ENCODE assay signal across 8 cellular contexts in genomic region chrX:57595381-57595811, GRCh38. TPM values are rescaled to one million over a fixed set of nuclear protein-coding genes. Genes with fewer than 3 reads are reported as not detected.
DNase-seq lines count a peak whose midpoint lies in the region; ATAC-seq, FAIRE-seq and TF ChIP-seq lines count a peak whose summit lies in the region.

No MANE protein-coding gene starts in this region.

- no peaks in the 10 kb centered on the region for H3K36me3 Mint-ChIP-seq in astrocyte (ENCODE audit: low read depth, unreplicated experiment)

- H3K4me1 Mint-ChIP-seq in astrocyte (ENCODE audit: low read depth, unreplicated experiment): peaks cover 19% of the 10 kb centered on the region

- H3K4me1 ChIP-seq in HUES48 (ENCODE audit: control insufficient read depth, insufficient read depth, low read length): peaks cover 7% of the 10 kb centered on the region; the same call in 1 of the 2 replicates
- H3K4me1 ChIP-seq in astrocyte (ENCODE audit: insufficient read depth, low read length): peaks cover 20% of the 10 kb centered on the region
- H3K4me1 ChIP-seq in lower lobe of right lung: peaks cover 13% of the 10 kb centered on the region

- no peak overlapping the region for H3K9ac ChIP-seq in HUES48 (ENCODE audit: low read depth, low read length)
- peak overlapping the region; percentile 26 for H3K9ac ChIP-seq in astrocyte (ENCODE audit: low read length)

- H3K9me3 ChIP-seq in HUES48 (ENCODE audit: control insufficient read depth, insufficient read depth, low read length) (peaks cover 19% of the 10 kb centered on the region; the same call in 1 of the 2 replicates), astrocyte (ENCODE audit: insufficient read depth, low read depth, low read length) (no peaks in the 10 kb centered on the region), lower lobe of right lung (no peaks in the 10 kb centered on the region)

- FAIRE-seq in astrocyte (lab: Jason Lieb, UNC): peak; percentile 52

- peak overlapping the region; percentile 80 for H3K4me2 ChIP-seq in astrocyte (ENCODE audit: low read length)

- H3K27me3 Mint-ChIP-seq in astrocyte (ENCODE audit: low read depth, unreplicated experiment): no peaks in the 10 kb centered on the region

- no peak overlapping the region for H3K27ac Mint-ChIP-seq in astrocyte (ENCODE audit: unreplicated experiment)

- peaks cover 13% of the 10 kb centered on the region for H4K20me1 ChIP-seq in astrocyte (ENCODE audit: insufficient read depth, low read length)

- no peaks in the 10 kb centered on the region for H3K9me3 Mint-ChIP-seq in astrocyte (ENCODE audit: unreplicated experiment)

- H3K79me2 ChIP-seq in astrocyte (ENCODE audit: insufficient read depth, low read length): peaks cover 33% of the 10 kb centered on the region

- intact Hi-C loops in lower lobe of right lung (cut with DNase I): no loop called here

- peak overlapping the region; percentile 43 for H3K4me3 ChIP-seq in HUES48 (ENCODE audit: low read depth, low read length)
- peak overlapping the region; percentile 41 for H3K4me3 ChIP-seq in astrocyte (ENCODE audit: insufficient read depth, low read depth, low read length)
- peak overlapping the region; percentile 17 for H3K4me3 ChIP-seq in lower lobe of right lung

- no peaks in the 10 kb centered on the region for H3K36me3 ChIP-seq in HUES48 (ENCODE audit: control insufficient read depth, insufficient read depth, low read length)
- no peaks in the 10 kb centered on the region for H3K36me3 ChIP-seq in astrocyte (ENCODE audit: insufficient read depth, low read length)
- H3K36me3 ChIP-seq in lower lobe of right lung: no peaks in the 10 kb centered on the region

- peak; percentile 31 for DNase-seq in AG08395 (ENCODE audit: low spot score)
- peak; percentile 90 for DNase-seq in astrocyte (ENCODE audit: low read depth)
- no peak for DNase-seq in lower lobe of right lung
- no peak for DNase-seq in NCI-H524 (lab: John Stamatoyannopoulos, UW)
- no peak for DNase-seq in NCI-H1105 treated with DMSO at 0.1 percent for 48 hours (lab: John Stamatoyannopoulos, UW)
- DNase-seq in stimulated activated CD4-positive, alpha-beta T cell treated with anti-CD3 and anti-CD28 coated beads, Interleukin-2, amount 100 ng/mL, for 48 hours: no peak

- no peak overlapping the region for H3K27ac ChIP-seq in HUES48 (ENCODE audit: low read depth, low read length)
- peak overlapping the region; percentile 47 for H3K27ac ChIP-seq in astrocyte (ENCODE audit: low read depth, low read length)
- no peak overlapping the region for H3K27ac ChIP-seq in lower lobe of right lung

- ATAC-seq in lower lobe of right lung (no peak), HG03045 (IDR thresholded peaks at IDR 0.05; ENCODE audit: unreplicated experiment) (no peak)

- H2AFZ ChIP-seq in astrocyte (ENCODE audit: low read depth, low read length): no peak overlapping the region

- TF ChIP-seq CTCF in astrocyte (IDR thresholded peaks at IDR 0.05; ENCODE audit: insufficient read depth, low read depth, low read length) (no peak), lower lobe of right lung (IDR thresholded peaks at IDR 0.05) (no peak)

- H3K27me3 ChIP-seq in HUES48 (ENCODE audit: control insufficient read depth, insufficient read depth, low read length) (no peaks in the 10 kb centered on the region), astrocyte (ENCODE audit: insufficient read depth, low read length) (no peaks in the 10 kb centered on the region), lower lobe of right lung (ENCODE audit: low read depth) (no peaks in the 10 kb centered on the region)

- H3K4me3 Mint-ChIP-seq in astrocyte (ENCODE audit: unreplicated experiment): peak overlapping the region; percentile 74

RNA-seq across cellular contexts. Expression of gene ZXDB, which starts 3.6 kb away (rescaled TPM):
- total RNA-seq in astrocyte: 4.8 and 5.1 TPM in 2 replicates
- 7.0 TPM for total RNA-seq in lower lobe of right lung

Comparison
In these comparisons a context has a peak if more than half of its experiments do, and no peak if none do; other contexts are left out.
1. DNase-seq: peak in AG08395 (single experiment) and astrocyte (single experiment); none in lower lobe of right lung (single experiment), NCI-H524 (0 of 2), NCI-H1105 treated with DMSO at 0.1 percent for 48 hours (single experiment) and stimulated activated CD4-positive, alpha-beta T cell treated with anti-CD3 and anti-CD28 coated beads, Interleukin-2, amount 100 ng/mL, for 48 hours (0 of 2).
2. Peak in every context shown above with its lines, with median percentiles within 50 percentile points of each other: H3K4me3 ChIP-seq.